Comparison of ENCODE assay signal across 36 cellular contexts in the genomic region with DNA sequence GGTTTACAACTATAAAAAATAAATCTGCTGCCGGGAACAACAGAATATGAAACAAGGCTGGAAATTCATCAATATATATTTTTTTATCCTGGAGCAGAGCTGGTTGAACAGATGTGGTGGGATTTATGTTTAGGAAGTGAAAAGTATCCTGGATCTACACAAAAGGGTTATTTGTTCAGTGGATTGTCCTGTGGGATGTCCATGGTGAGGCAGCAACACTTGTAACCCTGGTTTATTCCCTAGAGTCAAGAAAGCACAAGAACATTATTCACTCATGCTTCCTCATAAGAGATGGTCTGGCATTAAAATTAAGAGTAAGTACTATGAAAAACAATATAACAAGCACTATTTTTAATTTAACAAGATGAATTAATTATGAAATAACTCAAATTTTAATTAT. TPM values are rescaled to one million over a fixed set of nuclear protein-coding genes. Genes with fewer than 3 reads are reported as not detected.
"Had no signal": no experiment of that assay in that cellular context is flagged by ENCODE, and none has a peak within 500 bp of the region (broad histone marks: within the 10 kb centered on the region; RNA-seq: fewer than 3 reads in every experiment).

No MANE protein-coding gene starts in this region.

- ATAC-seq: activated CD8-positive, alpha-beta T cell treated with anti-CD3 and anti-CD28 coated beads for 36 hours; activated naive CD4-positive, alpha-beta T cell treated with anti-CD3 and anti-CD28 coated beads, Interleukin-2, amount 50 U/mL, for 72 hours; activated T-cell treated with anti-CD3 and anti-CD28 coated beads, Interleukin-2, amount 50 U/mL, for 4 hours; activated T-cell treated with anti-CD3 and anti-CD28 coated beads, Interleukin-2, amount 50 U/mL, for 72 hours; activated T-helper 17 cell treated with anti-CD3 and anti-CD28 coated beads, Interleukin-2, amount 50 U/mL, for 72 hours; body of pancreas had no signal

- DNase-seq: activated B cell treated with CpG ODN at 0.5 μM for 24 hours; activated CD4-positive, alpha-beta memory T cell treated with anti-CD3 and anti-CD28 coated beads for 36 hours; activated CD4-positive, alpha-beta T cell treated with anti-CD3 and anti-CD28 coated beads for 4 hours; activated CD4-positive, alpha-beta T cell treated with anti-CD3 and anti-CD28 coated beads, Interleukin-2, amount 10 ng/mL, durations not matched to agents 24 days and 14 days; activated CD4-positive, alpha-beta T cell treated with anti-CD3 and anti-CD28 coated beads, Interleukin-2, amount 50 U/mL, for 1 hour; activated CD4-positive, alpha-beta T cell treated with anti-CD3 and anti-CD28 coated beads, Interleukin-2, amount 50 U/mL, for 4 hours; activated CD4-positive, CD25-positive, alpha-beta regulatory T cell treated with anti-CD3 and anti-CD28 coated beads, Interleukin-2, amount 50 U/mL, for 72 hours; activated CD8-positive, alpha-beta memory T cell treated with anti-CD3 and anti-CD28 coated beads, Interleukin-2, amount 50 U/mL, for 4 hours; activated CD8-positive, alpha-beta T cell treated with anti-CD3 and anti-CD28 coated beads for 36 hours; activated effector memory CD4-positive, alpha-beta T cell treated with anti-CD3 and anti-CD28 coated beads, Interleukin-2, amount 50 U/mL, for 16 hours; activated gamma-delta T cell treated with Interleukin-2 at 50 U/mL for 16 hours; activated naive CD4-positive, alpha-beta T cell; activated naive CD4-positive, alpha-beta T cell treated with anti-CD3 and anti-CD28 coated beads for 36 hours; activated naive CD4-positive, alpha-beta T cell treated with anti-CD3 and anti-CD28 coated beads, Interleukin-2, amount 50 U/mL, for 16 hours; activated naive CD8-positive, alpha-beta T cell treated with anti-CD3 and anti-CD28 coated beads for 36 hours; activated T-cell treated with anti-CD3 and anti-CD28 coated beads for 4 hours; activated T-cell treated with anti-CD3 and anti-CD28 coated beads, Interleukin-2, amount 50 U/mL, for 1 hour; activated T-cell treated with anti-CD3 and anti-CD28 coated beads, Interleukin-2, amount 50 U/mL, for 4 hours; activated T-cell treated with anti-CD3 and anti-CD28 coated beads, Interleukin-2, amount 50 U/mL, for 72 hours; adrenal gland; amniotic stem cell; aorta; body of pancreas; brain microvascular endothelial cell; central memory CD4-positive, alpha-beta T cell; T-helper 1 cell; T-helper 2 cell; T-helper 9 cell had no signal

RNA-seq across cellular contexts. Expression of a gene that starts 46.0 kb away (rescaled TPM):
- total RNA-seq: activated B cell treated with CpG ODN at 0.5 μM for 24 hours; activated CD4-positive, alpha-beta memory T cell treated with anti-CD3 and anti-CD28 coated beads for 36 hours; activated CD4-positive, alpha-beta T cell treated with anti-CD3 and anti-CD28 coated beads, Interleukin-2, amount 10 ng/mL, durations not matched to agents 24 days and 14 days; activated CD8-positive, alpha-beta memory T cell treated with anti-CD3 and anti-CD28 coated beads for 36 hours; activated CD8-positive, alpha-beta T cell treated with anti-CD3 and anti-CD28 coated beads for 36 hours; activated naive CD4-positive, alpha-beta T cell treated with anti-CD3 and anti-CD28 coated beads for 36 hours; activated naive CD4-positive, alpha-beta T cell treated with anti-CD3 and anti-CD28 coated beads, Interleukin-2, amount 50 U/mL, for 72 hours; activated naive CD8-positive, alpha-beta T cell treated with anti-CD3 and anti-CD28 coated beads for 36 hours; activated T-cell treated with anti-CD3 and anti-CD28 coated beads, Interleukin-2, amount 50 U/mL, for 4 hours; activated T-cell treated with anti-CD3 and anti-CD28 coated beads, Interleukin-2, amount 50 U/mL, for 72 hours; activated T-helper 1 cell treated with anti-CD3 and anti-CD28 coated beads, Interleukin-12 subunit alpha, Interleukin-12 subunit beta, Interleukin-2, Interleukin-4 antibody, amounts not matched to agents 30 ng/mL and 10 ng/mL and 1 ng/mL, durations not matched to agents 14 hours and 24 hours and 36 hours; activated T-helper 17 cell treated with anti-CD3 and anti-CD28 coated beads, Interleukin-2, amount 50 U/mL, for 72 hours; adrenal gland; aorta; astrocyte; body of pancreas; breast epithelium; cardiac septum; cerebellum had no signal

RNA-seq across cellular contexts. Expression of a gene that starts 52.6 kb away (rescaled TPM):
- total RNA-seq: activated B cell treated with CpG ODN at 0.5 μM for 24 hours; activated CD4-positive, alpha-beta memory T cell treated with anti-CD3 and anti-CD28 coated beads for 36 hours; activated CD4-positive, alpha-beta T cell treated with anti-CD3 and anti-CD28 coated beads, Interleukin-2, amount 10 ng/mL, durations not matched to agents 24 days and 14 days; activated CD8-positive, alpha-beta memory T cell treated with anti-CD3 and anti-CD28 coated beads for 36 hours; activated CD8-positive, alpha-beta T cell treated with anti-CD3 and anti-CD28 coated beads for 36 hours; activated naive CD4-positive, alpha-beta T cell treated with anti-CD3 and anti-CD28 coated beads for 36 hours; activated naive CD4-positive, alpha-beta T cell treated with anti-CD3 and anti-CD28 coated beads, Interleukin-2, amount 50 U/mL, for 72 hours; activated naive CD8-positive, alpha-beta T cell treated with anti-CD3 and anti-CD28 coated beads for 36 hours; activated T-cell treated with anti-CD3 and anti-CD28 coated beads, Interleukin-2, amount 50 U/mL, for 4 hours; activated T-cell treated with anti-CD3 and anti-CD28 coated beads, Interleukin-2, amount 50 U/mL, for 72 hours; activated T-helper 1 cell treated with anti-CD3 and anti-CD28 coated beads, Interleukin-12 subunit alpha, Interleukin-12 subunit beta, Interleukin-2, Interleukin-4 antibody, amounts not matched to agents 30 ng/mL and 10 ng/mL and 1 ng/mL, durations not matched to agents 14 hours and 24 hours and 36 hours; activated T-helper 17 cell treated with anti-CD3 and anti-CD28 coated beads, Interleukin-2, amount 50 U/mL, for 72 hours; adrenal gland; aorta; astrocyte; body of pancreas; breast epithelium; cardiac septum; cerebellum had no signal

RNA-seq across cellular contexts. Expression of a gene that starts 59.1 kb away (rescaled TPM):
- total RNA-seq: activated B cell treated with CpG ODN at 0.5 μM for 24 hours; activated CD4-positive, alpha-beta memory T cell treated with anti-CD3 and anti-CD28 coated beads for 36 hours; activated CD4-positive, alpha-beta T cell treated with anti-CD3 and anti-CD28 coated beads, Interleukin-2, amount 10 ng/mL, durations not matched to agents 24 days and 14 days; activated CD8-positive, alpha-beta memory T cell treated with anti-CD3 and anti-CD28 coated beads for 36 hours; activated CD8-positive, alpha-beta T cell treated with anti-CD3 and anti-CD28 coated beads for 36 hours; activated naive CD4-positive, alpha-beta T cell treated with anti-CD3 and anti-CD28 coated beads for 36 hours; activated naive CD4-positive, alpha-beta T cell treated with anti-CD3 and anti-CD28 coated beads, Interleukin-2, amount 50 U/mL, for 72 hours; activated naive CD8-positive, alpha-beta T cell treated with anti-CD3 and anti-CD28 coated beads for 36 hours; activated T-cell treated with anti-CD3 and anti-CD28 coated beads, Interleukin-2, amount 50 U/mL, for 4 hours; activated T-cell treated with anti-CD3 and anti-CD28 coated beads, Interleukin-2, amount 50 U/mL, for 72 hours; activated T-helper 1 cell treated with anti-CD3 and anti-CD28 coated beads, Interleukin-12 subunit alpha, Interleukin-12 subunit beta, Interleukin-2, Interleukin-4 antibody, amounts not matched to agents 30 ng/mL and 10 ng/mL and 1 ng/mL, durations not matched to agents 14 hours and 24 hours and 36 hours; activated T-helper 17 cell treated with anti-CD3 and anti-CD28 coated beads, Interleukin-2, amount 50 U/mL, for 72 hours; adrenal gland; aorta; astrocyte; body of pancreas; breast epithelium; cardiac septum; cerebellum had no signal
